Comparison of ENCODE assay signal across 10 cellular contexts in the genomic region with DNA sequence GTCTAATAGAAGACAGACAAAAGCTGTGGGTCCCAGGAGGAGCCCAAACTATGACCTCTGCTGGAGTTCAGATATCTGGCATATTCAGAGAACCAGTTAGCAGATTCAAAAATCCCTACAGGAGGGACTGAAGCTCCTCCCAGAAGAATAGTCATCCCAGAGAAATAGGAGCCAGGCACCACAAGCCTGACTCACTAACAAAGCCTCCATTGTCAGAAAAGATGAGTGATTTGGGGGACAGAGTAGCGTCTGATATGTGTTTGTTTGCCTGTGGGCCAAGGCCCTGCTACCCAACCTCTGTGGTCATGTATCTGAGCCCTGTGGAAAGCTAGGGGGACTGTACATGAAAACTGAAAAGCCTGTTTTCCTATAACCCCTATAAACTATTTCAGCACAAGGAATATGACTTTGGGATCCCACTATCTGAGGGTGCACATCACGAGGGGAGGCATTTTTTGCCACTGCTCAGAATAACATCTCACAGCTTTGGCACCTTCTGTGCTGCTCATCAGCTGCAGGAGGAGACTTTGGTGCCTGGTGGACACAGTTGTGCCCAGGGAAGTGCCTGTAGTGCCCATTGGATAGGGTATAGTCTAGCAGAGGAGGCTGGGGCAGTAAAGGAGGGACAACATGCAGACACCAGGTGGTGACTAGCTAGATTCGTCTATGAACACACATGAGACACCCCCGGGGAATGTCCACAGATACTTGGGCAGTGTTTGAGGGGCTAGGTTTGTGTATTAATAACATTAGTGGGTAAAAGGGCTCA. TPM values are rescaled to one million over a fixed set of nuclear protein-coding genes. Genes with fewer than 3 reads are reported as not detected.
DNase-seq lines count a peak whose midpoint lies in the region; ATAC-seq and TF ChIP-seq lines count a peak whose summit lies in the region.
"Had no signal": no experiment of that assay in that cellular context is flagged by ENCODE, and none has a peak within 500 bp of the region (broad histone marks: within the 10 kb centered on the region; RNA-seq: fewer than 3 reads in every experiment).

No MANE protein-coding gene starts in this region.

- H3K79me2 ChIP-seq in HCT116 (ENCODE audit: insufficient read depth, low read length): no peaks in the 10 kb centered on the region

- in situ Hi-C loops in astrocyte of the cerebellum (cut with HindIII; ENCODE audit: low sequenced_read_pairs): no loop called here

- no peak for TF ChIP-seq POLR2A in HCT116 (IDR thresholded peaks at IDR 0.05; ENCODE audit: borderline replicate concordance, extremely low read depth, insufficient read depth, insufficient read length)

- no TSS peak for BruUV-seq in HCT116 (replicated peaks; lab: Mats Ljungman, UMichigan)

- no peak for TF ChIP-seq RAD21 in HCT116 (IDR thresholded peaks at IDR 0.05; ENCODE audit: low read depth)

- H3K4me1 ChIP-seq in HCT116 (ENCODE audit: control insufficient read depth in 1 of 2, insufficient read depth in 2 of 2, low read length in 2 of 2): peaks cover 0 to 18% of the 10 kb centered on the region in 2 experiments; a peak in 2 of 4 replicates
- peaks cover 7 to 10% (median 9%) of the 10 kb centered on the region in 3 donors for H3K4me1 ChIP-seq in skeletal muscle tissue (ENCODE audit: control insufficient read depth in 3 of 3, insufficient read depth in 3 of 3, low read length in 3 of 3)

- H3K9ac ChIP-seq in HCT116 (ENCODE audit: low read length) (no peak overlapping the region; the same call in 1 of the 2 replicates), skeletal muscle tissue (ENCODE audit: low read depth in 1 of 3, low read length in 3 of 3) (no peak overlapping the region)

- no peak overlapping the region for H3K4me3 ChIP-seq in HCT116 (replicated peaks in 1 of 2; ENCODE audit: low read depth in 1 of 2, low read length in 2 of 2)
- H3K4me3 ChIP-seq in astrocyte of the cerebellum (ENCODE audit: low read depth, low read length): no peak overlapping the region
- no peak overlapping the region for H3K4me3 ChIP-seq in skeletal muscle tissue (ENCODE audit: low read length in 3 of 3)

- intact Hi-C loops in HCT116 (cut with micrococcal nuclease) (no loop called here), left ventricle myocardium superior (cut with micrococcal nuclease) (no loop called here)

- DNase-seq in HCT116 (ENCODE audit: low read depth, low spot score) (peak; percentile 57), astrocyte of the cerebellum (ENCODE audit: low read depth) (peak; percentile 74), left ventricle myocardium superior (no peak), ureter (ENCODE audit: low spot score) (no peak), T-helper 2 cell (no peak)
- DNase-seq in activated CD4-positive, CD25-positive, alpha-beta regulatory T cell (lab: John Stamatoyannopoulos, UW): no peak
- DNase-seq: naive B cell, NCI-H774 had no signal

- no peaks in the 10 kb centered on the region for H4K20me1 ChIP-seq in HCT116 (ENCODE audit: insufficient read depth)

- TF ChIP-seq CTCF in HCT116 (IDR thresholded peaks at IDR 0.05 in 2 of 3, conservative IDR thresholded peaks at IDR 0.05 in 1 of 3; ENCODE audit: borderline replicate concordance in 1 of 3, insufficient read depth in 1 of 3, low read depth in 2 of 3, low read length in 2 of 3) (no peak), astrocyte of the cerebellum (IDR thresholded peaks at IDR 0.05; ENCODE audit: low read depth, low read length, missing control alignments) (no peak)

- ATAC-seq in HCT116 (peak; percentile 96), left ventricle myocardium superior (peak; percentile 73), GM18511 (IDR thresholded peaks at IDR 0.05; ENCODE audit: unreplicated experiment) (no peak)

- H3K9me2 ChIP-seq in HCT116 (ENCODE audit: insufficient read depth): no peaks in the 10 kb centered on the region

- POLR2A ChIA-PET in HCT116 (lab: Charles Lee): interaction anchor here (0.6 to 1.0 kb wide), 2 partner anchors 56 to 120 kb away, joined by 4 read pairs; no protein-coding TSS in a partner anchor

- no peaks in the 10 kb centered on the region for H3K9me3 ChIP-seq in HCT116 (ENCODE audit: control insufficient read depth in 1 of 2, insufficient read depth in 1 of 2, low read depth in 1 of 2, low read length in 2 of 2)
- no peaks in the 10 kb centered on the region for H3K9me3 ChIP-seq in skeletal muscle tissue (ENCODE audit: control insufficient read depth in 3 of 3, low read length in 3 of 3)

- H3K4me2 ChIP-seq in HCT116 (ENCODE audit: low read length): peak overlapping the region; percentile 48

- H3K27ac ChIP-seq in HCT116 (ENCODE audit: low read depth, low read length) (no peak overlapping the region), skeletal muscle tissue (ENCODE audit: low read depth, low read length) (peak overlapping the region; percentile 55)

- CTCF ChIA-PET in HCT116 (lab: Charles Lee): interaction anchor here (0.8 to 1.3 kb wide), 3 partner anchors 11 to 52 kb away, joined by 3 to 5 read pairs (median 4); no protein-coding TSS in a partner anchor

- H3K27me3 ChIP-seq in HCT116 (ENCODE audit: insufficient read depth, low read length) (no peaks in the 10 kb centered on the region), skeletal muscle tissue (ENCODE audit: control insufficient read depth in 3 of 3, insufficient read depth in 3 of 3, low read length in 3 of 3) (no peaks in the 10 kb centered on the region)

- H3K36me3 ChIP-seq in HCT116 (ENCODE audit: control insufficient read depth in 1 of 2, insufficient read depth in 2 of 2, low read length in 2 of 2) (no peaks in the 10 kb centered on the region), skeletal muscle tissue (ENCODE audit: control insufficient read depth in 3 of 3, insufficient read depth in 3 of 3, low read length in 3 of 3) (no peaks in the 10 kb centered on the region)

- peak overlapping the region; percentile 5 for H2AFZ ChIP-seq in HCT116 (ENCODE audit: low read depth, low read length, poor library complexity, severe bottlenecking)

- RAD21 ChIA-PET in HCT116 (lab: Charles Lee; ENCODE audit: low non-redundant PET in 1 of 2, low total read pairs in 2 of 2, uncharacterized antibody in 2 of 2, unreplicated experiment in 2 of 2): interaction anchor here in 1 of 2 experiments (1.0 kb wide), 1 partner anchor 11 kb away, joined by 3 read pairs; no protein-coding TSS in a partner anchor

TF ChIP-seq in HCT116, 20 proteins besides CTCF, POLR2A, EP300 and RAD21 (continues in another document):
- TF ChIP-seq, protein P1, sequence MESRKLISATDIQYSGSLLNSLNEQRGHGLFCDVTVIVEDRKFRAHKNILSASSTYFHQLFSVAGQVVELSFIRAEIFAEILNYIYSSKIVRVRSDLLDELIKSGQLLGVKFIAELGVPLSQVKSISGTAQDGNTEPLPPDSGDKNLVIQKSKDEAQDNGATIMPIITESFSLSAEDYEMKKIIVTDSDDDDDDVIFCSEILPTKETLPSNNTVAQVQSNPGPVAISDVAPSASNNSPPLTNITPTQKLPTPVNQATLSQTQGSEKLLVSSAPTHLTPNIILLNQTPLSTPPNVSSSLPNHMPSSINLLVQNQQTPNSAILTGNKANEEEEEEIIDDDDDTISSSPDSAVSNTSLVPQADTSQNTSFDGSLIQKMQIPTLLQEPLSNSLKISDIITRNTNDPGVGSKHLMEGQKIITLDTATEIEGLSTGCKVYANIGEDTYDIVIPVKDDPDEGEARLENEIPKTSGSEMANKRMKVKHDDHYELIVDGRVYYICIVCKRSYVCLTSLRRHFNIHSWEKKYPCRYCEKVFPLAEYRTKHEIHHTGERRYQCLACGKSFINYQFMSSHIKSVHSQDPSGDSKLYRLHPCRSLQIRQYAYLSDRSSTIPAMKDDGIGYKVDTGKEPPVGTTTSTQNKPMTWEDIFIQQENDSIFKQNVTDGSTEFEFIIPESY (IDR thresholded peaks at IDR 0.05; ENCODE audit: extremely low read depth, insufficient replicate concordance, low read length): no peak
- TF ChIP-seq SP1 (IDR thresholded peaks at IDR 0.05; ENCODE audit: low read depth): no peak; the same call in 1 of the 2 replicates
- TF ChIP-seq, protein P2, sequence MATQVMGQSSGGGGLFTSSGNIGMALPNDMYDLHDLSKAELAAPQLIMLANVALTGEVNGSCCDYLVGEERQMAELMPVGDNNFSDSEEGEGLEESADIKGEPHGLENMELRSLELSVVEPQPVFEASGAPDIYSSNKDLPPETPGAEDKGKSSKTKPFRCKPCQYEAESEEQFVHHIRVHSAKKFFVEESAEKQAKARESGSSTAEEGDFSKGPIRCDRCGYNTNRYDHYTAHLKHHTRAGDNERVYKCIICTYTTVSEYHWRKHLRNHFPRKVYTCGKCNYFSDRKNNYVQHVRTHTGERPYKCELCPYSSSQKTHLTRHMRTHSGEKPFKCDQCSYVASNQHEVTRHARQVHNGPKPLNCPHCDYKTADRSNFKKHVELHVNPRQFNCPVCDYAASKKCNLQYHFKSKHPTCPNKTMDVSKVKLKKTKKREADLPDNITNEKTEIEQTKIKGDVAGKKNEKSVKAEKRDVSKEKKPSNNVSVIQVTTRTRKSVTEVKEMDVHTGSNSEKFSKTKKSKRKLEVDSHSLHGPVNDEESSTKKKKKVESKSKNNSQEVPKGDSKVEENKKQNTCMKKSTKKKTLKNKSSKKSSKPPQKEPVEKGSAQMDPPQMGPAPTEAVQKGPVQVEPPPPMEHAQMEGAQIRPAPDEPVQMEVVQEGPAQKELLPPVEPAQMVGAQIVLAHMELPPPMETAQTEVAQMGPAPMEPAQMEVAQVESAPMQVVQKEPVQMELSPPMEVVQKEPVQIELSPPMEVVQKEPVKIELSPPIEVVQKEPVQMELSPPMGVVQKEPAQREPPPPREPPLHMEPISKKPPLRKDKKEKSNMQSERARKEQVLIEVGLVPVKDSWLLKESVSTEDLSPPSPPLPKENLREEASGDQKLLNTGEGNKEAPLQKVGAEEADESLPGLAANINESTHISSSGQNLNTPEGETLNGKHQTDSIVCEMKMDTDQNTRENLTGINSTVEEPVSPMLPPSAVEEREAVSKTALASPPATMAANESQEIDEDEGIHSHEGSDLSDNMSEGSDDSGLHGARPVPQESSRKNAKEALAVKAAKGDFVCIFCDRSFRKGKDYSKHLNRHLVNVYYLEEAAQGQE (IDR thresholded peaks at IDR 0.05; ENCODE audit: low read depth): no peak
- no peak for TF ChIP-seq POLR2AphosphoS5 (IDR thresholded peaks at IDR 0.05; ENCODE audit: low read depth, low read length)
- TF ChIP-seq ZFX (IDR thresholded peaks at IDR 0.05): no peak
- no peak for TF ChIP-seq YY1 (IDR thresholded peaks at IDR 0.05; ENCODE audit: extremely low read depth, insufficient replicate concordance, low read depth, low read length)
- no peak for TF ChIP-seq ELF1 (IDR thresholded peaks at IDR 0.05; ENCODE audit: borderline replicate concordance, low read depth)
- no peak for TF ChIP-seq ZNF274 (IDR thresholded peaks at IDR 0.05; ENCODE audit: low read depth, low read length)

RNA-seq across cellular contexts. Expression of a gene that starts 9.7 kb away (rescaled TPM):
- 35.9 TPM for total RNA-seq in HCT116 (2021; ENCODE audit: unreplicated experiment)
- 55.1 and 58.8 TPM in 2 replicates for polyA plus RNA-seq in HCT116 (2012)
- total RNA-seq in left ventricle myocardium superior: 54.8 TPM
- 7.3 TPM for total RNA-seq in skeletal muscle tissue
- 19.1 TPM for total RNA-seq in ureter

RNA-seq across cellular contexts. Expression of a gene that starts 28.6 kb away (rescaled TPM):
- 2.8 TPM for total RNA-seq in HCT116 (2021; ENCODE audit: unreplicated experiment)
- 0.75 and 0.99 TPM in 2 replicates for polyA plus RNA-seq in HCT116 (2012)
- 4.7 TPM for total RNA-seq in left ventricle myocardium superior
- 5.2 TPM for total RNA-seq in skeletal muscle tissue
- 3.8 TPM for total RNA-seq in ureter

RNA-seq across cellular contexts. Expression of a gene that starts 29.0 kb away (rescaled TPM):
- 7.4 TPM for total RNA-seq in HCT116 (2021; ENCODE audit: unreplicated experiment)
- 1.3 and 3.1 TPM in 2 replicates for polyA plus RNA-seq in HCT116 (2012)
- total RNA-seq in left ventricle myocardium superior: 79.8 TPM
- total RNA-seq in skeletal muscle tissue: 11.0 TPM
- 28.1 TPM for total RNA-seq in ureter

Comparison
In these comparisons a context has a peak if more than half of its experiments do, and no peak if none do; other contexts are left out.
1. DNase-seq: peak in HCT116 (single experiment) and astrocyte of the cerebellum (single experiment); none in left ventricle myocardium superior (single experiment), activated CD4-positive, CD25-positive, alpha-beta regulatory T cell (0 of 4), ureter (single experiment) and T-helper 2 cell (0 of 5).